In genomic region chr6:90459225-90459758, GRCh38 we compare ENCODE assay signal across 11 cellular contexts.
DNase-seq lines count a peak whose midpoint lies in the region; ATAC-seq, FAIRE-seq and TF ChIP-seq lines count a peak whose summit lies in the region.
"Had no signal": no experiment of that assay in that cellular context is flagged by ENCODE, and none has a peak within 500 bp of the region (broad histone marks: within the 10 kb centered on the region; RNA-seq: fewer than 3 reads in every experiment).

No MANE protein-coding gene starts in this region.

- H3K36me3 ChIP-seq in CD4-positive, CD25-positive, alpha-beta regulatory T cell (ENCODE audit: control insufficient read depth, insufficient read depth, low read length): no peaks in the 10 kb centered on the region
- no peaks in the 10 kb centered on the region for H3K36me3 ChIP-seq in PC-3 (ENCODE audit: low read depth, low read length)
- H3K36me3 ChIP-seq: BLaER1 treated with 17β-estradiol and CSF1 and Interleukin-3, amounts not matched to agents 10 nM and 100 nM had no signal

- H3K27me3 Mint-ChIP-seq in CD4-positive, CD25-positive, alpha-beta regulatory T cell: peaks cover 11% of the 10 kb centered on the region
- no peaks in the 10 kb centered on the region for H3K27me3 Mint-ChIP-seq in CD4-positive, alpha-beta T cell
- H3K27me3 Mint-ChIP-seq in activated naive CD8-positive, alpha-beta T cell treated with anti-CD3 and anti-CD28 coated beads, Interleukin-2, amount 10 ng/mL, durations not matched to agents 7 days and 5 days: no peaks in the 10 kb centered on the region
- H3K27me3 Mint-ChIP-seq: progenitor cell of endocrine pancreas had no signal

- H3K27ac Mint-ChIP-seq in CD4-positive, CD25-positive, alpha-beta regulatory T cell: peak overlapping the region in 1 of 3 donors; percentile 85
- H3K27ac Mint-ChIP-seq in CD4-positive, alpha-beta T cell: peak overlapping the region; percentile 83
- H3K27ac Mint-ChIP-seq in activated naive CD8-positive, alpha-beta T cell treated with anti-CD3 and anti-CD28 coated beads, Interleukin-2, amount 10 ng/mL, durations not matched to agents 7 days and 5 days: peak overlapping the region; percentile 94
- H3K27ac Mint-ChIP-seq: progenitor cell of endocrine pancreas had no signal

- no peak for ATAC-seq in CD4-positive, CD25-positive, alpha-beta regulatory T cell (ENCODE audit: low read depth in 2 of 2)
- no peak for ATAC-seq in CD4-positive, alpha-beta T cell (ENCODE audit: poor library complexity)
- ATAC-seq in PC-3: no peak
- ATAC-seq in activated naive CD8-positive, alpha-beta T cell treated with anti-CD3 and anti-CD28 coated beads, Interleukin-2, amount 10 ng/mL, durations not matched to agents 7 days and 5 days (ENCODE audit: low read depth): no peak
- ATAC-seq in GM21423 (IDR thresholded peaks at IDR 0.05; ENCODE audit: unreplicated experiment): no peak

- H3F3A ChIP-seq in PC-3 (ENCODE audit: low read length, unreplicated experiment): no peaks in the 10 kb centered on the region

- TF ChIP-seq CTCF in CD4-positive, alpha-beta T cell (IDR thresholded peaks at IDR 0.05): no peak
- TF ChIP-seq CTCF in PC-3 (conservative IDR thresholded peaks at IDR 0.05; ENCODE audit: low read depth, low read length): no peak

- CTCF ChIA-PET in CD4-positive, alpha-beta T cell (lab: Charles Lee): interaction anchor here (1.6 to 1.8 kb wide), 2 partner anchors 13 to 20 kb away, joined by 3 to 5 read pairs; no protein-coding TSS in a partner anchor
- CTCF ChIA-PET in PC-3 (lab: Charles Lee): no interaction called here

- FAIRE-seq in H54 (lab: Jason Lieb, UNC): no peak

- peaks cover 35 to 65% (median 47%) of the 10 kb centered on the region in 4 donors for H3K4me1 Mint-ChIP-seq in CD4-positive, CD25-positive, alpha-beta regulatory T cell
- peaks cover 60% of the 10 kb centered on the region for H3K4me1 Mint-ChIP-seq in CD4-positive, alpha-beta T cell (ENCODE audit: low read depth)
- peaks cover 56% of the 10 kb centered on the region for H3K4me1 Mint-ChIP-seq in activated naive CD8-positive, alpha-beta T cell treated with anti-CD3 and anti-CD28 coated beads, Interleukin-2, amount 10 ng/mL, durations not matched to agents 7 days and 5 days

- POLR2A ChIA-PET in CD4-positive, alpha-beta T cell (lab: Charles Lee): interaction anchor here (0.9 to 2.2 kb wide), 3 partner anchors 9 to 57 kb away, joined by 3 to 6 read pairs (median 3); no protein-coding TSS in a partner anchor
- POLR2A ChIA-PET in PC-3 (lab: Charles Lee; ENCODE audit: unreplicated experiment): no interaction called here
- POLR2A ChIA-PET in activated naive CD8-positive, alpha-beta T cell treated with anti-CD3 and anti-CD28 coated beads, Interleukin-2, amount 10 ng/mL, durations not matched to agents 7 days and 5 days (lab: Charles Lee): interaction anchor here (0.8 to 4.1 kb wide), 9 partner anchors 14 to 174 kb away, joined by 3 to 30 read pairs (median 6); partner anchors contain the start of gene BACH2

- no peaks in the 10 kb centered on the region for H3K27me3 ChIP-seq in CD4-positive, CD25-positive, alpha-beta regulatory T cell (ENCODE audit: control insufficient read depth, insufficient read depth, low read length)
- no peaks in the 10 kb centered on the region for H3K27me3 ChIP-seq in CD4-positive, alpha-beta T cell (ENCODE audit: control insufficient read depth, insufficient read depth, low read length)
- no peaks in the 10 kb centered on the region for H3K27me3 ChIP-seq in PC-3 (ENCODE audit: low read length)
- H3K27me3 ChIP-seq: BLaER1 treated with 17β-estradiol and CSF1 and Interleukin-3, amounts not matched to agents 10 nM and 100 nM; foreskin keratinocyte had no signal

- no peak for DNase-seq in CD4-positive, CD25-positive, alpha-beta regulatory T cell
- DNase-seq in CD4-positive, alpha-beta T cell: no peak
- DNase-seq in PC-3 (peak; percentile 53), H54 (ENCODE audit: insufficient read length, low spot score) (no peak), NCI-H1105 treated with DMSO at 0.1 percent for 48 hours (lab: John Stamatoyannopoulos, UW) (no peak)
- DNase-seq in activated naive CD8-positive, alpha-beta T cell treated with anti-CD3 and anti-CD28 coated beads, Interleukin-2, amount 10 ng/mL, durations not matched to agents 7 days and 5 days: no peak
- DNase-seq: foreskin keratinocyte, NCI-H187 had no signal

- peak overlapping the region in 2 of 4 donors; percentile 74 to 76 for H3K4me3 Mint-ChIP-seq in CD4-positive, CD25-positive, alpha-beta regulatory T cell
- H3K4me3 Mint-ChIP-seq in CD4-positive, alpha-beta T cell: peak overlapping the region; percentile 75
- H3K4me3 Mint-ChIP-seq in activated naive CD8-positive, alpha-beta T cell treated with anti-CD3 and anti-CD28 coated beads, Interleukin-2, amount 10 ng/mL, durations not matched to agents 7 days and 5 days: peak overlapping the region; percentile 83

- no peaks in the 10 kb centered on the region for H3K9me2 ChIP-seq in PC-3 (replicated peaks; ENCODE audit: low read length)

- no peaks in the 10 kb centered on the region for H4K20me1 ChIP-seq in PC-3 (ENCODE audit: low read length)
- H4K20me1 ChIP-seq: BLaER1 treated with 17β-estradiol and CSF1 and Interleukin-3, amounts not matched to agents 10 nM and 100 nM had no signal

- peak overlapping the region; percentile 65 for H3K4me3 ChIP-seq in CD4-positive, CD25-positive, alpha-beta regulatory T cell (ENCODE audit: low read depth, low read length)
- no peak overlapping the region for H3K4me3 ChIP-seq in PC-3 (ENCODE audit: low read length)
- H3K4me3 ChIP-seq: BLaER1 treated with 17β-estradiol and CSF1 and Interleukin-3, amounts not matched to agents 10 nM and 100 nM had no signal

- H3K9me3 ChIP-seq in CD4-positive, CD25-positive, alpha-beta regulatory T cell (ENCODE audit: control insufficient read depth in 2 of 2, low read length in 2 of 2): no peaks in the 10 kb centered on the region
- H3K9me3 ChIP-seq in CD4-positive, alpha-beta T cell (ENCODE audit: control insufficient read depth, low read length): no peaks in the 10 kb centered on the region
- no peaks in the 10 kb centered on the region for H3K9me3 ChIP-seq in PC-3 (ENCODE audit: low read length)

- no peaks in the 10 kb centered on the region for H3K79me2 ChIP-seq in PC-3 (ENCODE audit: low read length)

- no peak overlapping the region for H3K27ac ChIP-seq in CD4-positive, CD25-positive, alpha-beta regulatory T cell (ENCODE audit: insufficient read depth, low read length, poor library complexity, severe bottlenecking)
- no peak overlapping the region for H3K27ac ChIP-seq in CD4-positive, alpha-beta T cell (ENCODE audit: low read depth, low read length)
- no peak overlapping the region for H3K27ac ChIP-seq in PC-3 (ENCODE audit: low read length)
- H3K27ac ChIP-seq: BLaER1 treated with 17β-estradiol and CSF1 and Interleukin-3, amounts not matched to agents 10 nM and 100 nM; foreskin keratinocyte had no signal

- BruUV-seq in PC-3 (replicated peaks; lab: Mats Ljungman, UMichigan): no TSS peak

- H3K9me3 Mint-ChIP-seq in CD4-positive, CD25-positive, alpha-beta regulatory T cell: peaks cover 0 to 2% (median 0%) of the 10 kb centered on the region in 7 donors
- H3K9me3 Mint-ChIP-seq in CD4-positive, alpha-beta T cell: no peaks in the 10 kb centered on the region
- peaks cover 4% of the 10 kb centered on the region for H3K9me3 Mint-ChIP-seq in activated naive CD8-positive, alpha-beta T cell treated with anti-CD3 and anti-CD28 coated beads, Interleukin-2, amount 10 ng/mL, durations not matched to agents 7 days and 5 days

- H3K4me2 ChIP-seq in PC-3 (ENCODE audit: low read length): no peak overlapping the region
- H3K4me2 ChIP-seq: BLaER1 treated with 17β-estradiol and CSF1 and Interleukin-3, amounts not matched to agents 10 nM and 100 nM had no signal

- H3K9ac ChIP-seq in PC-3 (ENCODE audit: low read length): no peak overlapping the region
- H3K9ac ChIP-seq: BLaER1 treated with 17β-estradiol and CSF1 and Interleukin-3, amounts not matched to agents 10 nM and 100 nM had no signal

- H3K36me3 Mint-ChIP-seq in CD4-positive, CD25-positive, alpha-beta regulatory T cell: peaks cover 9% of the 10 kb centered on the region
- no peaks in the 10 kb centered on the region for H3K36me3 Mint-ChIP-seq in CD4-positive, alpha-beta T cell (ENCODE audit: low read depth)
- H3K36me3 Mint-ChIP-seq in activated naive CD8-positive, alpha-beta T cell treated with anti-CD3 and anti-CD28 coated beads, Interleukin-2, amount 10 ng/mL, durations not matched to agents 7 days and 5 days: peaks cover 9% of the 10 kb centered on the region

- H2AFZ ChIP-seq in PC-3 (ENCODE audit: low read length): no peak overlapping the region

- intact Hi-C loops in CD4-positive, alpha-beta T cell (cut with DNase I, micrococcal nuclease): no loop called here
- intact Hi-C loops in PC-3 (cut with micrococcal nuclease): no loop called here

- peaks cover 42% of the 10 kb centered on the region for H3K4me1 ChIP-seq in CD4-positive, CD25-positive, alpha-beta regulatory T cell (ENCODE audit: control insufficient read depth, insufficient read depth, low read length, poor library complexity, severe bottlenecking)
- peaks cover 12% of the 10 kb centered on the region for H3K4me1 ChIP-seq in PC-3 (ENCODE audit: insufficient read depth, low read length)
- H3K4me1 ChIP-seq: foreskin keratinocyte had no signal

- TF ChIP-seq POLR2A in H54 (IDR thresholded peaks at IDR 0.05; ENCODE audit: low read depth, low read length): no peak
